ENCODE assay signal across 14 cellular contexts in the genomic region with DNA sequence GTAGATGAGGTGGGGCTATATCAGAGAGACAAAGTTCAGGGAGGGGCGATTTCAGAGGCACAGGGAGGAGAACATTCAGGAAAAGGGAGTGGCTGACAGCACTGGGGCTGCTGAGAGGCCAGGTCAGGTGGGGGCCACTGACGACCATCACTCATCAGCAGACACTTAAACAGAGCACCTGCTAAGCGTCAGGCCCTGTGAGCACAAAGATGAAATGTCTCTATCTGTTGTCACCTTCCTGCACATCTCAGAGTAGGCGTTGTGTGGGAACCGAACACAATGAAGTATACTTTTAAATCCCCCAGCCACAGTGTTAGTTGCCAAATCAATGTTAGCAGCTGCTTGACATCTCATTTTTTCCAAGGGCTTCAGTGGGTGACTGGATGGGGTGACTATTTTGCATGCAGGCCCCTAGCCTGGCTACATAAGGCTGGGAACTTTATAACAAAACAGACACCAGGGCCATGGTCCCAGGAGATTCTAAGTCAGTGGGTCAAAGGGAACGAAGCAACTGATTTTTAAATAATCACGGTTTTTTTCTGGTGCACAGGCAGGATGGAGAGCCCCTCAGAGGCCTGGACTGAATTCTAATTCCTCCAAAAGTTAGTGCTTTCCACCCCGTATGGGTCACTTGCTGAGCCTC. TPM values are rescaled to one million over a fixed set of nuclear protein-coding genes. Genes with fewer than 3 reads are reported as not detected.
"Had no signal": no experiment of that assay in that cellular context is flagged by ENCODE, and none has a peak within 500 bp of the region (broad histone marks: within the 10 kb centered on the region; RNA-seq: fewer than 3 reads in every experiment).

No MANE protein-coding gene starts in this region.

- H3K36me3 ChIP-seq: pancreas, suprapubic skin, WERI-Rb-1 had no signal

- DNase-seq: activated CD4-positive, alpha-beta T cell treated with anti-CD3 and anti-CD28 coated beads, Interleukin-2, amount 10 ng/mL, durations not matched to agents 24 days and 14 days; body of pancreas; glutamatergic neuron; pancreas; stimulated activated naive CD4-positive, alpha-beta T cell; T-helper 1 cell; WERI-Rb-1 had no signal

- H3K27me3 ChIP-seq: body of pancreas, pancreas had no signal

- H3K9me3 ChIP-seq: body of pancreas, pancreas, suprapubic skin had no signal

- H3K4me3 ChIP-seq: body of pancreas, pancreas, SK-N-MC, suprapubic skin had no signal

- H3K4me1 Mint-ChIP-seq: activated CD4-positive, alpha-beta T cell treated with anti-CD3 and anti-CD28 coated beads, Interleukin-2, amount 10 ng/mL, durations not matched to agents 24 days and 14 days; activated naive CD4-positive, alpha-beta T cell treated with anti-CD3 and anti-CD28 coated beads, Interleukin-2, amount 50 U/mL, for 24 hours had no signal

- H3K27ac ChIP-seq: body of pancreas, pancreas, SK-N-MC, suprapubic skin, WERI-Rb-1 had no signal

- H3K4me3 Mint-ChIP-seq: activated CD4-positive, alpha-beta T cell treated with anti-CD3 and anti-CD28 coated beads, Interleukin-2, amount 10 ng/mL, durations not matched to agents 24 days and 14 days; activated naive CD4-positive, alpha-beta T cell treated with anti-CD3 and anti-CD28 coated beads, Interleukin-2, amount 50 U/mL, for 24 hours had no signal

- H3K36me3 Mint-ChIP-seq: activated naive CD4-positive, alpha-beta T cell treated with anti-CD3 and anti-CD28 coated beads, Interleukin-2, amount 50 U/mL, for 24 hours had no signal

- H3K9me3 Mint-ChIP-seq: activated CD4-positive, alpha-beta T cell treated with anti-CD3 and anti-CD28 coated beads, Interleukin-2, amount 10 ng/mL, durations not matched to agents 24 days and 14 days; activated naive CD4-positive, alpha-beta T cell treated with anti-CD3 and anti-CD28 coated beads, Interleukin-2, amount 50 U/mL, for 24 hours; activated T-helper 2 cell treated with anti-CD3 and anti-CD28 coated beads, Interferon-gamma antibody, Interleukin-2, Interleukin-4, amounts not matched to agents 10 μg/mL and 5 μg/mL and 100 μg/mL, durations not matched to agents 14 hours and 24 hours and 36 hours had no signal

- ATAC-seq: body of pancreas, esophagus mucosa, pancreas had no signal

- H3K27ac Mint-ChIP-seq: activated CD4-positive, alpha-beta T cell treated with anti-CD3 and anti-CD28 coated beads, Interleukin-2, amount 10 ng/mL, durations not matched to agents 24 days and 14 days; activated naive CD4-positive, alpha-beta T cell treated with anti-CD3 and anti-CD28 coated beads, Interleukin-2, amount 50 U/mL, for 24 hours; activated T-helper 2 cell treated with anti-CD3 and anti-CD28 coated beads, Interferon-gamma antibody, Interleukin-2, Interleukin-4, amounts not matched to agents 10 μg/mL and 5 μg/mL and 100 μg/mL, durations not matched to agents 14 hours and 24 hours and 36 hours had no signal

- H3K4me1 ChIP-seq: body of pancreas, pancreas, suprapubic skin had no signal

RNA-seq across cellular contexts. Expression of a gene that starts 31.1 kb away (rescaled TPM):
- total RNA-seq: fibroblast of villous mesenchyme, mesenteric fat pad had no signal
